In genomic region chr9:119736478-119737454, GRCh38 we compare ENCODE assay signal across 8 cellular contexts.
A peak's percentile ranks its signal among the peaks of the same experiment; 100 is the strongest.
DNase-seq lines count a peak whose midpoint lies in the region; ATAC-seq lines count a peak whose summit lies in the region.

No MANE protein-coding gene starts in this region.

- H3K27me3 ChIP-seq in CD4-positive, alpha-beta memory T cell (ENCODE audit: insufficient read depth, low read length) = no peaks in the 10 kb centered on the region

- no peaks in the 10 kb centered on the region for H3K36me3 Mint-ChIP-seq in CD4-positive, alpha-beta memory T cell

- CTCF ChIA-PET in CD4-positive, alpha-beta memory T cell (lab: Charles Lee; ENCODE audit: partially characterized antibody) = no interaction called here

- peak overlapping the region in 1 of 8 donors; percentile 2 for H3K4me3 Mint-ChIP-seq in CD4-positive, alpha-beta memory T cell

- no peak overlapping the region for H3K27ac Mint-ChIP-seq in CD4-positive, alpha-beta memory T cell

- no peaks in the 10 kb centered on the region for H3K36me3 ChIP-seq in CD4-positive, alpha-beta memory T cell (ENCODE audit: insufficient read depth, low read length)

- H3K27ac ChIP-seq in CD4-positive, alpha-beta memory T cell (ENCODE audit: low read depth, low read length) = no peak overlapping the region

- intact Hi-C loops in CD4-positive, alpha-beta memory T cell (cut with micrococcal nuclease) = no loop called here

- no peaks in the 10 kb centered on the region for H3K4me1 Mint-ChIP-seq in CD4-positive, alpha-beta memory T cell

- POLR2A ChIA-PET in CD4-positive, alpha-beta memory T cell (lab: Charles Lee; ENCODE audit: partially characterized antibody) = no interaction called here

- no peaks in the 10 kb centered on the region for H3K27me3 Mint-ChIP-seq in CD4-positive, alpha-beta memory T cell

- H3K4me1 ChIP-seq in CD4-positive, alpha-beta memory T cell (ENCODE audit: insufficient read depth, low read length) = no peaks in the 10 kb centered on the region

- no peak overlapping the region for H3K4me3 ChIP-seq in CD4-positive, alpha-beta memory T cell (ENCODE audit: low read length in 2 of 2)

- H3K9me3 ChIP-seq in CD4-positive, alpha-beta memory T cell (ENCODE audit: control insufficient read depth in 1 of 2, low read length in 2 of 2) = no peaks in the 10 kb centered on the region

- DNase-seq in NK-92 (lab: John Stamatoyannopoulos, UW; ENCODE audit: unreplicated experiment) (no peak), cerebellum (ENCODE audit: low spot score) (no peak)
- DNase-seq in activated CD4-positive, alpha-beta T cell treated with anti-CD3 and anti-CD28 coated beads for 48 hours = no peak
- no peak for DNase-seq in CD4-positive, alpha-beta memory T cell

- ATAC-seq in GM18502 (IDR thresholded peaks at IDR 0.05; ENCODE audit: poor library complexity, unreplicated experiment) (peak; percentile 99), GM21526 (IDR thresholded peaks at IDR 0.05; ENCODE audit: low FRiP score, unreplicated experiment) (peak; percentile 100), HG03469 (IDR thresholded peaks at IDR 0.05; ENCODE audit: unreplicated experiment) (peak; percentile 99), esophagus mucosa (peak; percentile 50)

- peaks cover 0 to 22% (median 4%) of the 10 kb centered on the region in 8 donors for H3K9me3 Mint-ChIP-seq in CD4-positive, alpha-beta memory T cell

Comparison
In these comparisons a context has a peak if more than half of its experiments do, and no peak if none do; other contexts are left out.
1. ATAC-seq: peak in every context shown above with its lines; median percentile 100 in GM21526; 99 in GM18502; 99 in HG03469; 50 in esophagus mucosa.